Comparison of ENCODE assay signal across 11 cellular contexts in genomic region chr2:11866358-11867335, GRCh38.
DNase-seq lines count a peak whose midpoint lies in the region; ATAC-seq, FAIRE-seq and TF ChIP-seq lines count a peak whose summit lies in the region.
"Had no signal": no experiment of that assay in that cellular context is flagged by ENCODE, and none has a peak within 500 bp of the region (broad histone marks: within the 10 kb centered on the region; RNA-seq: fewer than 3 reads in every experiment).

No MANE protein-coding gene starts in this region.

- ATAC-seq in GM18870 (IDR thresholded peaks at IDR 0.05; ENCODE audit: unreplicated experiment) (peak; percentile 47), HG03520 (IDR thresholded peaks at IDR 0.05; ENCODE audit: unreplicated experiment) (peak; percentile 33), GM12878 (peak; percentile 55), SK-N-SH treated with all-trans-retinoic acid at 6 μM for 48 hours (no peak)
- ATAC-seq: body of pancreas had no signal

- no peak overlapping the region for H3K4me3 Mint-ChIP-seq in HFFc6

- TF ChIP-seq RAD21 in GM12878 (IDR thresholded peaks at IDR 0.05; ENCODE audit: insufficient read depth, low read depth, low read length) = no peak

- in situ Hi-C loops in GM12878 (cut with MboI) = no loop called here

- H3K4me1 Mint-ChIP-seq in HFFc6 (ENCODE audit: low read depth) = peaks cover 11% of the 10 kb centered on the region

- peaks cover 55% of the 10 kb centered on the region for H3K4me1 ChIP-seq in GM12878 (ENCODE audit: control insufficient read depth, insufficient read depth, low read length)

- FAIRE-seq in GM12878 (lab: Jason Lieb, UNC) = no peak

- H2AFZ ChIP-seq in GM12878 (ENCODE audit: control insufficient read depth, low read depth, low read length) = peak overlapping the region; percentile 45

- H3K9me3 Mint-ChIP-seq in HFFc6 = no peaks in the 10 kb centered on the region

- no peaks in the 10 kb centered on the region for H3K36me3 Mint-ChIP-seq in HFFc6 (ENCODE audit: low read depth)

- POLR2A ChIA-PET in GM12878 (lab: Charles Lee) = interaction anchor here (0.5 to 4.0 kb wide), 7 partner anchors 21 to 177 kb away, joined by 3 to 26 read pairs (median 4); no protein-coding TSS in a partner anchor

- no peak overlapping the region for H3K27ac Mint-ChIP-seq in HFFc6

- no peaks in the 10 kb centered on the region; the same call in 2 of the 3 replicates for H3K9me3 ChIP-seq in GM12878 (replicated peaks; ENCODE audit: control insufficient read depth, insufficient read depth, low read length)
- H3K9me3 ChIP-seq: body of pancreas had no signal

- peak overlapping the region; percentile 67 for H3K4me2 ChIP-seq in GM12878 (ENCODE audit: control insufficient read depth, insufficient read depth)

- peaks cover 3% of the 10 kb centered on the region; the same call in 1 of the 2 replicates for H3K27me3 Mint-ChIP-seq in HFFc6 (ENCODE audit: insufficient read depth)

- TSS peak; percentile 98 for BruUV-seq in GM12878 (replicated peaks; lab: Mats Ljungman, UMichigan)

- H3K36me3 ChIP-seq in GM12878 (ENCODE audit: control insufficient read depth in 2 of 2, insufficient read depth in 2 of 2, low read length in 1 of 2) = no peaks in the 10 kb centered on the region

- H3K9ac ChIP-seq in GM12878 (ENCODE audit: control insufficient read depth, insufficient read depth, low read length) = peak overlapping the region; percentile 7; the same call in 1 of the 2 replicates

- peak overlapping the region; percentile 6; the same call in 1 of the 2 replicates for H3K4me3 ChIP-seq in GM12878
- H3K4me3 ChIP-seq: body of pancreas, SK-N-MC had no signal

- DNase-seq in DMS79 treated with DMSO at 0.1 percent for 48 hours (lab: John Stamatoyannopoulos, UW) (peak; percentile 75), GM12878 (ENCODE audit: low read depth, low spot score) (peak; percentile 78), HFFc6 (no peak), NCI-H446 (lab: John Stamatoyannopoulos, UW) (no peak), C1 segment of cervical spinal cord (lab: John Stamatoyannopoulos, UW) (no peak)
- DNase-seq: body of pancreas, NCI-H446 treated with DMSO at 0.1 percent for 48 hours had no signal

- H3K27me3 ChIP-seq in GM12878 (replicated peaks in 1 of 2; ENCODE audit: control insufficient read depth in 2 of 2, insufficient read depth in 2 of 2, low read length in 1 of 2) = no peaks in the 10 kb centered on the region
- H3K27me3 ChIP-seq: body of pancreas had no signal

- no peak for TF ChIP-seq CTCF in GM12878 (IDR thresholded peaks at IDR 0.05 in 2 of 3, conservative IDR thresholded peaks at IDR 0.05 in 1 of 3; ENCODE audit: control insufficient read depth in 2 of 3, extremely low read depth in 1 of 3, insufficient read depth in 1 of 3, low read depth in 3 of 3, low read length in 3 of 3)
- no peak for TF ChIP-seq CTCF in HFFc6 (IDR thresholded peaks at IDR 0.05)

- CTCF ChIA-PET in GM12878 (lab: Yijun Ruan, JAX) = interaction anchor here (1.0 to 8.3 kb wide), 16 partner anchors 11 to 1141 kb away, joined by 3 to 61 read pairs (median 6); partner anchors contain the start of gene TRIB2

- no peak for TF ChIP-seq EP300 in GM12878 (IDR thresholded peaks at IDR 0.05; ENCODE audit: borderline replicate concordance in 1 of 2, control insufficient read depth in 1 of 2, low read depth in 2 of 2, low read length in 2 of 2)

- TF ChIP-seq POLR2A in GM12878 (IDR thresholded peaks at IDR 0.05; ENCODE audit: low read depth, low read length) = no peak

- SMC1A ChIA-PET in GM12878 (lab: Charles Lee; ENCODE audit: uncharacterized antibody, unreplicated experiment) = interaction anchor here (0.7 to 8.4 kb wide), 29 partner anchors 11 to 851 kb away, joined by 3 to 90 read pairs (median 6); partner anchors contain the start of gene TRIB2

- peaks cover 41% of the 10 kb centered on the region for H3K79me2 ChIP-seq in GM12878 (ENCODE audit: control insufficient read depth, insufficient read depth, low read length)

- H3K27ac ChIP-seq in GM12878 (ENCODE audit: control insufficient read depth, insufficient read depth) = peak overlapping the region; percentile 73
- H3K27ac ChIP-seq: body of pancreas, SK-N-MC had no signal

- 25% methylated on average over 12 of the region's 12 CpGs for WGBS in GM12878 (ENCODE audit: insufficient coverage, insufficient replicate concordance, low lambda C conversion rate, missing lambda C conversion rate)

- no peaks in the 10 kb centered on the region for H4K20me1 ChIP-seq in GM12878 (ENCODE audit: control insufficient read depth, insufficient read depth)

- intact Hi-C loops in GM12878 (cut with micrococcal nuclease; ENCODE audit: unreplicated experiment) = loop anchor here (1.0 to 10.0 kb wide), 8 partner anchors 79 to 638 kb away; no protein-coding TSS in a partner anchor

- RAD21 ChIA-PET in GM12878 (lab: Charles Lee; ENCODE audit: unreplicated experiment) = interaction anchor here (0.8 to 7.0 kb wide), 27 partner anchors 36 to 1140 kb away, joined by 3 to 79 read pairs (median 5); partner anchors contain the start of gene TRIB2

TF ChIP-seq in GM12878, 131 proteins besides CTCF, POLR2A, EP300 and RAD21 (continues in another document):
- TF ChIP-seq PKNOX1 (IDR thresholded peaks at IDR 0.05) (peak; percentile 71), KLF5 (IDR thresholded peaks at IDR 0.05; ENCODE audit: partially characterized antibody) (peak; percentile 40)
- TF ChIP-seq, protein P1, sequence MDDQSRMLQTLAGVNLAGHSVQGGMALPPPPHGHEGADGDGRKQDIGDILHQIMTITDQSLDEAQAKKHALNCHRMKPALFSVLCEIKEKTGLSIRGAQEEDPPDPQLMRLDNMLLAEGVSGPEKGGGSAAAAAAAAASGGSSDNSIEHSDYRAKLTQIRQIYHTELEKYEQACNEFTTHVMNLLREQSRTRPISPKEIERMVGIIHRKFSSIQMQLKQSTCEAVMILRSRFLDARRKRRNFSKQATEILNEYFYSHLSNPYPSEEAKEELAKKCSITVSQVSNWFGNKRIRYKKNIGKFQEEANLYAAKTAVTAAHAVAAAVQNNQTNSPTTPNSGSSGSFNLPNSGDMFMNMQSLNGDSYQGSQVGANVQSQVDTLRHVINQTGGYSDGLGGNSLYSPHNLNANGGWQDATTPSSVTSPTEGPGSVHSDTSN (IDR thresholded peaks at IDR 0.05; ENCODE audit: insufficient replicate concordance, low read depth, low read length) = no peak

TF ChIP-seq in SK-N-SH treated with all-trans-retinoic acid at 6 μM for 48 hours, 23 proteins besides CTCF, POLR2A, EP300 and RAD21 (continues in another document):
- TF ChIP-seq, protein P2, sequence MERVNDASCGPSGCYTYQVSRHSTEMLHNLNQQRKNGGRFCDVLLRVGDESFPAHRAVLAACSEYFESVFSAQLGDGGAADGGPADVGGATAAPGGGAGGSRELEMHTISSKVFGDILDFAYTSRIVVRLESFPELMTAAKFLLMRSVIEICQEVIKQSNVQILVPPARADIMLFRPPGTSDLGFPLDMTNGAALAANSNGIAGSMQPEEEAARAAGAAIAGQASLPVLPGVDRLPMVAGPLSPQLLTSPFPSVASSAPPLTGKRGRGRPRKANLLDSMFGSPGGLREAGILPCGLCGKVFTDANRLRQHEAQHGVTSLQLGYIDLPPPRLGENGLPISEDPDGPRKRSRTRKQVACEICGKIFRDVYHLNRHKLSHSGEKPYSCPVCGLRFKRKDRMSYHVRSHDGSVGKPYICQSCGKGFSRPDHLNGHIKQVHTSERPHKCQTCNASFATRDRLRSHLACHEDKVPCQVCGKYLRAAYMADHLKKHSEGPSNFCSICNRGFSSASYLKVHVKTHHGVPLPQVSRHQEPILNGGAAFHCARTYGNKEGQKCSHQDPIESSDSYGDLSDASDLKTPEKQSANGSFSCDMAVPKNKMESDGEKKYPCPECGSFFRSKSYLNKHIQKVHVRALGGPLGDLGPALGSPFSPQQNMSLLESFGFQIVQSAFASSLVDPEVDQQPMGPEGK (CRISPR knock-in tag; IDR thresholded peaks at IDR 0.05; ENCODE audit: borderline replicate concordance) = no peak
- TF ChIP-seq ZC3H10 (CRISPR knock-in tag; IDR thresholded peaks at IDR 0.05) (no peak), SNAI2 (CRISPR knock-in tag; IDR thresholded peaks at IDR 0.05) (no peak), RARB (CRISPR knock-in tag; IDR thresholded peaks at IDR 0.05) (no peak), TOX (CRISPR knock-in tag; IDR thresholded peaks at IDR 0.05; ENCODE audit: borderline replicate concordance) (no peak), ZNF8 (CRISPR knock-in tag; IDR thresholded peaks at IDR 0.05) (no peak), ZNF565 (CRISPR knock-in tag; conservative IDR thresholded peaks at IDR 0.05; ENCODE audit: low read depth) (no peak), GLIS3 (CRISPR knock-in tag; IDR thresholded peaks at IDR 0.05) (no peak), TSHZ2 (CRISPR knock-in tag; IDR thresholded peaks at IDR 0.05) (no peak), CSDC2 (CRISPR knock-in tag; IDR thresholded peaks at IDR 0.05) (no peak), TCF4 (CRISPR knock-in tag; IDR thresholded peaks at IDR 0.05; ENCODE audit: borderline replicate concordance) (no peak), BACH2 (CRISPR knock-in tag; IDR thresholded peaks at IDR 0.05; ENCODE audit: borderline replicate concordance) (no peak)

Comparison
In these comparisons a context has a peak if more than half of its experiments do, and no peak if none do; other contexts are left out.
1. DNase-seq: peak in DMS79 treated with DMSO at 0.1 percent for 48 hours (single experiment) and GM12878 (single experiment); none in HFFc6 (single experiment), NCI-H446 (0 of 2) and C1 segment of cervical spinal cord (0 of 14).